In the genomic region with DNA sequence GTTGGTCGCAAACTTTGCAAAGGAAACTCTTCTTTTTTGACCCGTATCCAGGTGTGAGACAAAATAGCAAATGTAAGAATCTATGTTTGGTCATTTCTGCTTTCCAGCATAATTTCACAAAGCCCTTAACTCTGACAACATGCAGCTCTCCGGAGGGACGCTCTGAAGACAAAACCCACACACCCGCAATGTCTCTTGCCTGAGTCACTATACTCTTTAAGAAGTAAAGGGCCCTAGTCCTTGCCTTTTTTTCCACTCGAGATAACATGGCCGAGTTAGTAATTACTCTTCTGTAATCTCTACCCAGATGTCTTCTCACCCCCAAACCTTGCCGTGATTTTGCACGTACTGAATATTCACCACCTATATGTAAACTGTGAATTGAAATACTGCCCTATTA, we compare ENCODE assay signal across 32 cellular contexts.
"Had no signal": no experiment of that assay in that cellular context is flagged by ENCODE, and none has a peak within 500 bp of the region (broad histone marks: within the 10 kb centered on the region; RNA-seq: fewer than 3 reads in every experiment).

No MANE protein-coding gene starts in this region.

- H3K4me3 ChIP-seq: adrenal gland, ascending aorta, breast epithelium, cardiac muscle cell, colonic mucosa had no signal

- H3K9me3 ChIP-seq: adrenal gland, ascending aorta, breast epithelium, colonic mucosa had no signal

- DNase-seq: activated B cell treated with CpG ODN at 0.5 μM for 24 hours; activated CD4-positive, alpha-beta T cell treated with anti-CD3 and anti-CD28 coated beads for 48 hours; activated CD4-positive, alpha-beta T cell treated with anti-CD3 and anti-CD28 coated beads, Interleukin-2, amount 50 U/mL, for 1 hour; activated CD4-positive, alpha-beta T cell treated with anti-CD3 and anti-CD28 coated beads, Interleukin-2, amount 50 U/mL, for 48 hours; activated CD8-positive, alpha-beta memory T cell treated with anti-CD3 and anti-CD28 coated beads, Interleukin-2, amount 10 ng/mL, durations not matched to agents 7 days and 5 days; activated CD8-positive, alpha-beta memory T cell treated with anti-CD3 and anti-CD28 coated beads, Interleukin-2, amount 50 U/mL, for 4 hours; activated CD8-positive, alpha-beta T cell treated with anti-CD3 and anti-CD28 coated beads for 36 hours; activated effector memory CD4-positive, alpha-beta T cell treated with anti-CD3 and anti-CD28 coated beads, Interleukin-2, amount 50 U/mL, for 16 hours; activated naive CD4-positive, alpha-beta T cell treated with anti-CD3 and anti-CD28 coated beads for 36 hours; activated naive CD8-positive, alpha-beta T cell treated with anti-CD3 and anti-CD28 coated beads for 36 hours; activated naive CD8-positive, alpha-beta T cell treated with anti-CD3 and anti-CD28 coated beads, Interleukin-2, amount 50 U/mL, for 24 hours; activated T-cell treated with anti-CD3 and anti-CD28 coated beads, Interleukin-2, amount 50 U/mL, for 1 hour; activated T-cell treated with anti-CD3 and anti-CD28 coated beads, Interleukin-2, amount 50 U/mL, for 48 hours; adrenal gland; central memory CD4-positive, alpha-beta T cell; cerebellar nuclear complex; colonic mucosa; effector memory CD4-positive, alpha-beta T cell; endodermal cell; foreskin fibroblast; head of caudate nucleus; T-helper 2 cell had no signal

- H3K36me3 Mint-ChIP-seq: activated CD8-positive, alpha-beta memory T cell treated with anti-CD3 and anti-CD28 coated beads, Interleukin-2, amount 10 ng/mL, durations not matched to agents 7 days and 5 days; activated naive CD4-positive, alpha-beta T cell treated with anti-CD3 and anti-CD28 coated beads, Interleukin-2, amount 50 U/mL, for 24 hours; activated naive CD8-positive, alpha-beta T cell treated with anti-CD3 and anti-CD28 coated beads for 36 hours; brain had no signal

- H3K4me3 Mint-ChIP-seq: activated B cell treated with CpG ODN at 0.5 μM for 24 hours; activated CD8-positive, alpha-beta memory T cell treated with anti-CD3 and anti-CD28 coated beads, Interleukin-2, amount 10 ng/mL, durations not matched to agents 7 days and 5 days; activated CD8-positive, alpha-beta T cell treated with anti-CD3 and anti-CD28 coated beads for 36 hours; activated naive CD4-positive, alpha-beta T cell treated with anti-CD3 and anti-CD28 coated beads for 36 hours; activated naive CD4-positive, alpha-beta T cell treated with anti-CD3 and anti-CD28 coated beads, Interleukin-2, amount 50 U/mL, for 24 hours; activated naive CD8-positive, alpha-beta T cell treated with anti-CD3 and anti-CD28 coated beads for 36 hours; activated naive CD8-positive, alpha-beta T cell treated with anti-CD3 and anti-CD28 coated beads, Interleukin-2, amount 50 U/mL, for 24 hours; activated T-helper 1 cell treated with anti-CD3 and anti-CD28 coated beads, Interleukin-12 subunit alpha, Interleukin-12 subunit beta, Interleukin-2, Interleukin-4 antibody, amounts not matched to agents 30 ng/mL and 10 ng/mL and 1 ng/mL, durations not matched to agents 14 hours and 24 hours and 36 hours; brain; endodermal cell had no signal

- H3K36me3 ChIP-seq: adrenal gland, breast epithelium, cardiac muscle cell, colonic mucosa had no signal

- H3K27ac ChIP-seq: adrenal gland, ascending aorta, breast epithelium, cardiac muscle cell, colonic mucosa, VCaP had no signal

- H3K4me1 ChIP-seq: adrenal gland, breast epithelium, colonic mucosa had no signal

- H3K27me3 Mint-ChIP-seq: activated B cell treated with CpG ODN at 0.5 μM for 24 hours; activated CD8-positive, alpha-beta memory T cell treated with anti-CD3 and anti-CD28 coated beads, Interleukin-2, amount 10 ng/mL, durations not matched to agents 7 days and 5 days; activated CD8-positive, alpha-beta T cell treated with anti-CD3 and anti-CD28 coated beads for 36 hours; activated naive CD4-positive, alpha-beta T cell treated with anti-CD3 and anti-CD28 coated beads, Interleukin-2, amount 50 U/mL, for 24 hours; activated naive CD8-positive, alpha-beta T cell treated with anti-CD3 and anti-CD28 coated beads for 36 hours; activated naive CD8-positive, alpha-beta T cell treated with anti-CD3 and anti-CD28 coated beads, Interleukin-2, amount 50 U/mL, for 24 hours had no signal

- H3K27me3 ChIP-seq: adrenal gland, ascending aorta, breast epithelium, cardiac muscle cell, colonic mucosa had no signal

- H3K9me3 Mint-ChIP-seq: activated naive CD4-positive, alpha-beta T cell treated with anti-CD3 and anti-CD28 coated beads, Interleukin-2, amount 50 U/mL, for 24 hours; activated naive CD8-positive, alpha-beta T cell treated with anti-CD3 and anti-CD28 coated beads for 36 hours; activated naive CD8-positive, alpha-beta T cell treated with anti-CD3 and anti-CD28 coated beads, Interleukin-2, amount 50 U/mL, for 24 hours; activated T-helper 1 cell treated with anti-CD3 and anti-CD28 coated beads, Interleukin-12 subunit alpha, Interleukin-12 subunit beta, Interleukin-2, Interleukin-4 antibody, amounts not matched to agents 30 ng/mL and 10 ng/mL and 1 ng/mL, durations not matched to agents 14 hours and 24 hours and 36 hours; brain; endodermal cell had no signal

- ATAC-seq: activated CD4-positive, CD25-positive, alpha-beta regulatory T cell treated with anti-CD3 and anti-CD28 coated beads, Interleukin-2, amount 50 U/mL, for 24 hours; activated CD8-positive, alpha-beta memory T cell treated with anti-CD3 and anti-CD28 coated beads, Interleukin-2, amount 10 ng/mL, durations not matched to agents 7 days and 5 days; activated CD8-positive, alpha-beta T cell treated with anti-CD3 and anti-CD28 coated beads for 36 hours; activated naive CD8-positive, alpha-beta T cell treated with anti-CD3 and anti-CD28 coated beads, Interleukin-2, amount 50 U/mL, for 24 hours; esophagus mucosa had no signal

- H3K27ac Mint-ChIP-seq: activated B cell treated with CpG ODN at 0.5 μM for 24 hours; activated CD8-positive, alpha-beta memory T cell treated with anti-CD3 and anti-CD28 coated beads, Interleukin-2, amount 10 ng/mL, durations not matched to agents 7 days and 5 days; activated CD8-positive, alpha-beta T cell treated with anti-CD3 and anti-CD28 coated beads for 36 hours; activated naive CD4-positive, alpha-beta T cell treated with anti-CD3 and anti-CD28 coated beads for 36 hours; activated naive CD4-positive, alpha-beta T cell treated with anti-CD3 and anti-CD28 coated beads, Interleukin-2, amount 50 U/mL, for 24 hours; activated naive CD8-positive, alpha-beta T cell treated with anti-CD3 and anti-CD28 coated beads for 36 hours; activated naive CD8-positive, alpha-beta T cell treated with anti-CD3 and anti-CD28 coated beads, Interleukin-2, amount 50 U/mL, for 24 hours; activated T-helper 1 cell treated with anti-CD3 and anti-CD28 coated beads, Interleukin-12 subunit alpha, Interleukin-12 subunit beta, Interleukin-2, Interleukin-4 antibody, amounts not matched to agents 30 ng/mL and 10 ng/mL and 1 ng/mL, durations not matched to agents 14 hours and 24 hours and 36 hours; activated T-helper 2 cell treated with anti-CD3 and anti-CD28 coated beads, Interferon-gamma antibody, Interleukin-2, Interleukin-4, amounts not matched to agents 10 μg/mL and 5 μg/mL and 100 μg/mL, durations not matched to agents 14 hours and 24 hours and 36 hours; brain; endodermal cell had no signal

- H3K4me1 Mint-ChIP-seq: activated B cell treated with CpG ODN at 0.5 μM for 24 hours; activated CD8-positive, alpha-beta memory T cell treated with anti-CD3 and anti-CD28 coated beads, Interleukin-2, amount 10 ng/mL, durations not matched to agents 7 days and 5 days; activated naive CD4-positive, alpha-beta T cell treated with anti-CD3 and anti-CD28 coated beads, Interleukin-2, amount 50 U/mL, for 24 hours; activated naive CD8-positive, alpha-beta T cell treated with anti-CD3 and anti-CD28 coated beads for 36 hours; activated naive CD8-positive, alpha-beta T cell treated with anti-CD3 and anti-CD28 coated beads, Interleukin-2, amount 50 U/mL, for 24 hours had no signal
